ENCODE assay signal across 7 cellular contexts in genomic region chr22:37635157-37635556, GRCh38. TPM values are rescaled to one million over a fixed set of nuclear protein-coding genes. Genes with fewer than 3 reads are reported as not detected.
DNase-seq lines count a peak whose midpoint lies in the region; ATAC-seq and TF ChIP-seq lines count a peak whose summit lies in the region.
"Had no signal": no experiment of that assay in that cellular context is flagged by ENCODE, and none has a peak within 500 bp of the region (broad histone marks: within the 10 kb centered on the region; RNA-seq: fewer than 3 reads in every experiment).

No MANE protein-coding gene starts in this region.

- no peaks in the 10 kb centered on the region for H3K36me3 Mint-ChIP-seq in CD4-positive, CD25-positive, alpha-beta regulatory T cell
- H3K36me3 Mint-ChIP-seq in activated CD4-positive, alpha-beta memory T cell treated with anti-CD3 and anti-CD28 coated beads for 36 hours, result peaks cover 2% of the 10 kb centered on the region
- peaks cover 6% of the 10 kb centered on the region for H3K36me3 Mint-ChIP-seq in mesothelial cell of epicardium

- peak overlapping the region; percentile 48 to 95 (median 94) for H3K27ac Mint-ChIP-seq in CD4-positive, CD25-positive, alpha-beta regulatory T cell
- peak overlapping the region; percentile 95 for H3K27ac Mint-ChIP-seq in activated CD4-positive, alpha-beta memory T cell treated with anti-CD3 and anti-CD28 coated beads for 36 hours
- H3K27ac Mint-ChIP-seq in mesothelial cell of epicardium, result peak overlapping the region; percentile 96

- intact Hi-C loops in activated CD4-positive, alpha-beta memory T cell treated with anti-CD3 and anti-CD28 coated beads for 36 hours (cut with micrococcal nuclease), result loop anchor here (10.0 kb wide), 1 partner anchor 110 kb away; no protein-coding TSS in a partner anchor

- in situ Hi-C loops in GM13977 (cut with MboI; ENCODE audit: low pct_unique_long_range_greater_than_20kb, low sequenced_read_pairs, unreplicated experiment), result no loop called here

- H3K9me3 Mint-ChIP-seq in CD4-positive, CD25-positive, alpha-beta regulatory T cell, result peaks cover 0 to 1% (median 0%) of the 10 kb centered on the region in 7 donors
- no peaks in the 10 kb centered on the region for H3K9me3 Mint-ChIP-seq in activated CD4-positive, alpha-beta memory T cell treated with anti-CD3 and anti-CD28 coated beads for 36 hours
- H3K9me3 Mint-ChIP-seq in mesothelial cell of epicardium, result no peaks in the 10 kb centered on the region

- H3K4me1 Mint-ChIP-seq in CD4-positive, CD25-positive, alpha-beta regulatory T cell, result peaks cover 0 to 76% (median 36%) of the 10 kb centered on the region in 4 donors
- peaks cover 63% of the 10 kb centered on the region for H3K4me1 Mint-ChIP-seq in activated CD4-positive, alpha-beta memory T cell treated with anti-CD3 and anti-CD28 coated beads for 36 hours (ENCODE audit: low read depth)
- H3K4me1 Mint-ChIP-seq in mesothelial cell of epicardium, result peaks cover 28% of the 10 kb centered on the region

- no peaks in the 10 kb centered on the region for H3K9me3 ChIP-seq in CD4-positive, CD25-positive, alpha-beta regulatory T cell (ENCODE audit: control insufficient read depth in 2 of 2, low read length in 2 of 2)

- H3K27me3 Mint-ChIP-seq in CD4-positive, CD25-positive, alpha-beta regulatory T cell, result no peaks in the 10 kb centered on the region
- H3K27me3 Mint-ChIP-seq in activated CD4-positive, alpha-beta memory T cell treated with anti-CD3 and anti-CD28 coated beads for 36 hours, result no peaks in the 10 kb centered on the region
- H3K27me3 Mint-ChIP-seq in mesothelial cell of epicardium (ENCODE audit: low read depth), result no peaks in the 10 kb centered on the region

- no peaks in the 10 kb centered on the region for H3K36me3 ChIP-seq in CD4-positive, CD25-positive, alpha-beta regulatory T cell (ENCODE audit: control insufficient read depth, insufficient read depth, low read length)

- peak overlapping the region; percentile 13 to 100 (median 86) for H3K4me3 Mint-ChIP-seq in CD4-positive, CD25-positive, alpha-beta regulatory T cell
- no peak overlapping the region for H3K4me3 Mint-ChIP-seq in activated CD4-positive, alpha-beta memory T cell treated with anti-CD3 and anti-CD28 coated beads for 36 hours
- no peak overlapping the region for H3K4me3 Mint-ChIP-seq in mesothelial cell of epicardium

- DNase-seq in CD4-positive, CD25-positive, alpha-beta regulatory T cell, result no peak
- no peak for DNase-seq in activated CD4-positive, alpha-beta memory T cell treated with anti-CD3 and anti-CD28 coated beads for 36 hours
- DNase-seq in mesothelial cell of epicardium (ENCODE audit: low spot score in 2 of 2, unreplicated experiment in 2 of 2), result no peak
- DNase-seq in GM13977 (ENCODE audit: low spot score), result no peak
- DNase-seq in ecto neural progenitor cell (ENCODE audit: low spot score), result no peak
- DNase-seq in NCI-H187 (lab: John Stamatoyannopoulos, UW), result no peak
- DNase-seq: NCI-H2029 treated with DMSO at 0.1 percent for 48 hours had no signal

- H3K4me3 ChIP-seq in CD4-positive, CD25-positive, alpha-beta regulatory T cell (ENCODE audit: low read depth, low read length), result peak overlapping the region; percentile 15

- CTCF ChIA-PET in activated CD4-positive, alpha-beta memory T cell treated with anti-CD3 and anti-CD28 coated beads for 36 hours (lab: Charles Lee), result interaction anchor here (0.9 to 15.3 kb wide), 8 partner anchors 8 to 74 kb away, joined by 3 to 574 read pairs (median 8); partner anchors contain the start of genes GGA1, LGALS1, NOL12 and PDXP

- H3K27ac ChIP-seq in CD4-positive, CD25-positive, alpha-beta regulatory T cell (ENCODE audit: insufficient read depth, low read length, poor library complexity, severe bottlenecking), result peak overlapping the region; percentile 88

- H3K27me3 ChIP-seq in CD4-positive, CD25-positive, alpha-beta regulatory T cell (ENCODE audit: control insufficient read depth, insufficient read depth, low read length), result no peaks in the 10 kb centered on the region

- no peak for ATAC-seq in CD4-positive, CD25-positive, alpha-beta regulatory T cell (ENCODE audit: low read depth in 2 of 2)

- TF ChIP-seq CTCF in mesothelial cell of epicardium (IDR thresholded peaks at IDR 0.05; ENCODE audit: unreplicated experiment) (no peak), GM13977 (IDR thresholded peaks at IDR 0.05; ENCODE audit: extremely low read depth, insufficient read depth, missing control alignments) (no peak)

- POLR2A ChIA-PET in activated CD4-positive, alpha-beta memory T cell treated with anti-CD3 and anti-CD28 coated beads for 36 hours (lab: Charles Lee), result interaction anchor here (1.7 to 5.0 kb wide), 3 partner anchors 8 to 26 kb away, joined by 7 to 27 read pairs (median 24); partner anchors contain the start of gene GGA1

- H3K4me1 ChIP-seq in CD4-positive, CD25-positive, alpha-beta regulatory T cell (ENCODE audit: control insufficient read depth, insufficient read depth, low read length, poor library complexity, severe bottlenecking), result peaks cover 88% of the 10 kb centered on the region

RNA-seq across cellular contexts. Expression of gene SH3BP1, which starts 4.3 kb away (rescaled TPM):
- total RNA-seq in CD4-positive, CD25-positive, alpha-beta regulatory T cell, result 126 TPM
- polyA plus RNA-seq in CD4-positive, CD25-positive, alpha-beta regulatory T cell, result 10 to 100 TPM; 10.1 to 17.8 (median 16.2) TPM
- total RNA-seq in activated CD4-positive, alpha-beta memory T cell treated with anti-CD3 and anti-CD28 coated beads for 36 hours, result 100 to 1,000 TPM in 1 of 2 experiments, 10 to 100 TPM in 1; 97.6 to 102 TPM
- 30.0 to 33.0 TPM (median 31.9 TPM) in 3 replicates for total RNA-seq in mesothelial cell of epicardium

RNA-seq across cellular contexts. Expression of gene PDXP, which starts 23.4 kb away (rescaled TPM):
- total RNA-seq in CD4-positive, CD25-positive, alpha-beta regulatory T cell, result 2.0 TPM
- 1 to 10 TPM; 1.1 to 5.8 (median 3.4) TPM for polyA plus RNA-seq in CD4-positive, CD25-positive, alpha-beta regulatory T cell
- 10 to 100 TPM; 21.9 to 22.9 TPM for total RNA-seq in activated CD4-positive, alpha-beta memory T cell treated with anti-CD3 and anti-CD28 coated beads for 36 hours
- 15.6 to 16.5 TPM (median 16.1 TPM) in 3 replicates for total RNA-seq in mesothelial cell of epicardium

RNA-seq across cellular contexts. Expression of gene GGA1, which starts 26.5 kb away (rescaled TPM):
- total RNA-seq in CD4-positive, CD25-positive, alpha-beta regulatory T cell, result 69.7 TPM
- 10 to 100 TPM; 14.0 to 19.8 (median 16.8) TPM for polyA plus RNA-seq in CD4-positive, CD25-positive, alpha-beta regulatory T cell
- 10 to 100 TPM; 59.0 to 61.1 TPM for total RNA-seq in activated CD4-positive, alpha-beta memory T cell treated with anti-CD3 and anti-CD28 coated beads for 36 hours
- 96.6 to 107 TPM (median 96.6 TPM) in 3 replicates for total RNA-seq in mesothelial cell of epicardium

RNA-seq across cellular contexts. Expression of gene LGALS1, which starts 40.3 kb away (rescaled TPM):
- 209 TPM for total RNA-seq in CD4-positive, CD25-positive, alpha-beta regulatory T cell
- 100 to 1,000 TPM; 321 to 829 (median 545) TPM for polyA plus RNA-seq in CD4-positive, CD25-positive, alpha-beta regulatory T cell
- 100 to 1,000 TPM; 816 to 833 TPM for total RNA-seq in activated CD4-positive, alpha-beta memory T cell treated with anti-CD3 and anti-CD28 coated beads for 36 hours
- total RNA-seq in mesothelial cell of epicardium, result 238 to 262 TPM (median 242 TPM) in 3 replicates

RNA-seq across cellular contexts. Expression of gene NOL12, which starts 51.0 kb away (rescaled TPM):
- total RNA-seq in CD4-positive, CD25-positive, alpha-beta regulatory T cell, result 38.2 TPM
- 10 to 100 TPM; 33.7 to 46.9 (median 41.2) TPM for polyA plus RNA-seq in CD4-positive, CD25-positive, alpha-beta regulatory T cell
- 10 to 100 TPM; 32.5 to 33.3 TPM for total RNA-seq in activated CD4-positive, alpha-beta memory T cell treated with anti-CD3 and anti-CD28 coated beads for 36 hours
- total RNA-seq in mesothelial cell of epicardium, result 23.9 to 25.2 TPM (median 24.8 TPM) in 3 replicates

Comparison
In these comparisons a context has a peak if more than half of its experiments do, and no peak if none do; other contexts are left out.
1. H3K4me3 Mint-ChIP-seq: peak in CD4-positive, CD25-positive, alpha-beta regulatory T cell (4 of 4); none in activated CD4-positive, alpha-beta memory T cell treated with anti-CD3 and anti-CD28 coated beads for 36 hours (single experiment) and mesothelial cell of epicardium (single experiment).
2. Peak in every context shown above with its lines, with median percentiles within 50 percentile points of each other: H3K27ac Mint-ChIP-seq.